Comparison of ENCODE assay signal across 24 cellular contexts in genomic region chr20:41034239-41034638, GRCh38. TPM values are rescaled to one million over a fixed set of nuclear protein-coding genes. Genes with fewer than 3 reads are reported as not detected.
DNase-seq lines count a peak whose midpoint lies in the region; ATAC-seq and TF ChIP-seq lines count a peak whose summit lies in the region.
"Had no signal": no experiment of that assay in that cellular context is flagged by ENCODE, and none has a peak within 500 bp of the region (broad histone marks: within the 10 kb centered on the region; RNA-seq: fewer than 3 reads in every experiment).

No MANE protein-coding gene starts in this region.

- H3K4me3 ChIP-seq in Loucy (ENCODE audit: low read length, poor library complexity, severe bottlenecking) (peak overlapping the region; percentile 87), neuronal stem cell (ENCODE audit: low read length in 2 of 2) (no peak overlapping the region)
- H3K4me3 ChIP-seq: breast epithelium, MG63, SJCRH30, upper lobe of right lung had no signal

- DNase-seq in activated naive CD4-positive, alpha-beta T cell treated with anti-CD3 and anti-CD28 coated beads, Interleukin-2, amount 50 U/mL, for 16 hours, result no peak
- DNase-seq in neuronal stem cell (ENCODE audit: low spot score) (no peak), superior temporal gyrus (ENCODE audit: extremely low spot score) (no peak)
- DNase-seq: activated CD4-positive, alpha-beta T cell treated with anti-CD3 and anti-CD28 coated beads for 36 hours; activated CD8-positive, alpha-beta memory T cell treated with anti-CD3 and anti-CD28 coated beads, Interleukin-2, amount 50 U/mL, for 48 hours; activated naive CD4-positive, alpha-beta T cell treated with Interleukin-2 at 50 U/mL for 16 hours; DMS79 treated with DMSO at 0.1 percent for 48 hours; HCEC 1CT; head of caudate nucleus; MG63; naive B cell; NCI-H1694 treated with DMSO at 0.1 percent for 48 hours; NCI-H345; SJCRH30; stimulated activated naive CD8-positive, alpha-beta T cell treated with anti-CD3 and anti-CD28 coated beads, Interleukin-15, Interleukin-2, amounts not matched to agents 100 U/mL and 50 U/mL, for 24 hours; T1000; upper lobe of right lung had no signal

- no peak overlapping the region for H4K8ac ChIP-seq in neuronal stem cell (ENCODE audit: low read depth, low read length)

- H3K36me3 ChIP-seq in Loucy (ENCODE audit: insufficient read depth, low read length), result 0 out of 2 replicates have a peak, but pooled peaks cover 3% of the 10 kb centered on the region
- peaks cover 0 to 94% of the 10 kb centered on the region in 2 donors for H3K36me3 ChIP-seq in neuronal stem cell (replicated peaks in 1 of 2; ENCODE audit: control insufficient read depth in 2 of 2, insufficient read depth in 2 of 2, low read length in 2 of 2)
- H3K36me3 ChIP-seq: breast epithelium, upper lobe of right lung had no signal

- no peak overlapping the region for H3K4ac ChIP-seq in neuronal stem cell (ENCODE audit: low read length)

- peaks cover 93% of the 10 kb centered on the region for H3K4me1 Mint-ChIP-seq in activated naive CD4-positive, alpha-beta T cell treated with anti-CD3 and anti-CD28 coated beads, Interleukin-2, amount 50 U/mL, for 24 hours
- H3K4me1 Mint-ChIP-seq in brain, result peaks cover 88% of the 10 kb centered on the region

- H4K91ac ChIP-seq in neuronal stem cell (ENCODE audit: low read depth, low read length, poor library complexity), result peak overlapping the region; percentile 64

- no peaks in the 10 kb centered on the region for H3K9me2 ChIP-seq in Loucy (replicated peaks; ENCODE audit: low read depth, low read length)

- no peaks in the 10 kb centered on the region for H3K27me3 Mint-ChIP-seq in activated naive CD4-positive, alpha-beta T cell treated with anti-CD3 and anti-CD28 coated beads, Interleukin-2, amount 50 U/mL, for 24 hours
- peaks cover 9% of the 10 kb centered on the region for H3K27me3 Mint-ChIP-seq in brain
- H3K27me3 Mint-ChIP-seq: activated CD4-positive, alpha-beta T cell treated with anti-CD3 and anti-CD28 coated beads for 36 hours; naive B cell had no signal

- no peak overlapping the region for H2BK15ac ChIP-seq in neuronal stem cell (ENCODE audit: low read length)

- H3K27me3 ChIP-seq in Loucy (ENCODE audit: insufficient read depth, low read length, poor library complexity, severe bottlenecking) (peaks cover 4% of the 10 kb centered on the region), neuronal stem cell (ENCODE audit: control insufficient read depth in 3 of 3, insufficient read depth in 3 of 3, low read depth in 1 of 3, low read length in 3 of 3) (no peaks in the 10 kb centered on the region)
- H3K27me3 ChIP-seq: breast epithelium, MG63, SJCRH30, upper lobe of right lung had no signal

- H3K18ac ChIP-seq in neuronal stem cell (ENCODE audit: low read length), result no peak overlapping the region

- no peak overlapping the region for H3K14ac ChIP-seq in neuronal stem cell (ENCODE audit: low read length)

- peaks cover 27% of the 10 kb centered on the region for H3K36me3 Mint-ChIP-seq in activated naive CD4-positive, alpha-beta T cell treated with anti-CD3 and anti-CD28 coated beads, Interleukin-2, amount 50 U/mL, for 24 hours
- H3K36me3 Mint-ChIP-seq in brain, result peaks cover 78% of the 10 kb centered on the region

- H2AK5ac ChIP-seq in neuronal stem cell (ENCODE audit: low read depth, low read length), result no peak overlapping the region

- peaks cover 99% of the 10 kb centered on the region for H3K79me2 ChIP-seq in Loucy (ENCODE audit: insufficient read depth, low read length)

- no peaks in the 10 kb centered on the region for H3F3A ChIP-seq in Loucy (ENCODE audit: low read depth)

- no peak overlapping the region for H3K27ac Mint-ChIP-seq in activated naive CD4-positive, alpha-beta T cell treated with anti-CD3 and anti-CD28 coated beads, Interleukin-2, amount 50 U/mL, for 24 hours
- peak overlapping the region in 4 of 5 experiments; percentile 1 to 56 (median 19) for H3K27ac Mint-ChIP-seq in brain

- no peak overlapping the region for H2BK120ac ChIP-seq in neuronal stem cell (ENCODE audit: low read depth, low read length)

- peak overlapping the region; percentile 25 for H3K23ac ChIP-seq in neuronal stem cell (ENCODE audit: low read depth, low read length, poor library complexity)

- peak overlapping the region; percentile 31 for H3K4me3 Mint-ChIP-seq in activated naive CD4-positive, alpha-beta T cell treated with anti-CD3 and anti-CD28 coated beads, Interleukin-2, amount 50 U/mL, for 24 hours
- peak overlapping the region in 4 of 5 experiments; percentile 36 to 95 (median 52) for H3K4me3 Mint-ChIP-seq in brain
- H3K4me3 Mint-ChIP-seq: activated CD4-positive, alpha-beta T cell treated with anti-CD3 and anti-CD28 coated beads for 36 hours had no signal

- H2BK12ac ChIP-seq in neuronal stem cell (ENCODE audit: low read length), result no peak overlapping the region

- ATAC-seq in HG02840 (IDR thresholded peaks at IDR 0.05; ENCODE audit: low FRiP score, unreplicated experiment) (no peak), HG03520 (IDR thresholded peaks at IDR 0.05; ENCODE audit: unreplicated experiment) (no peak)
- ATAC-seq: activated CD4-positive, alpha-beta T cell treated with anti-CD3 and anti-CD28 coated beads for 36 hours; stimulated activated naive CD8-positive, alpha-beta T cell treated with anti-CD3 and anti-CD28 coated beads, Interleukin-15, Interleukin-2, amounts not matched to agents 100 U/mL and 50 U/mL, for 24 hours; upper lobe of right lung had no signal

- peaks cover 3% of the 10 kb centered on the region for H3K79me1 ChIP-seq in neuronal stem cell (ENCODE audit: low read depth, low read length)

- H2AFZ ChIP-seq in Loucy (ENCODE audit: low read length) (no peak overlapping the region), neuronal stem cell (ENCODE audit: low read length) (no peak overlapping the region)

- H3K9ac ChIP-seq in Loucy (ENCODE audit: low read depth, low read length, poor library complexity, severe bottlenecking) (no peak overlapping the region), neuronal stem cell (ENCODE audit: low read depth, low read length, poor library complexity) (no peak overlapping the region)

- H3K4me2 ChIP-seq in Loucy (ENCODE audit: low read depth, low read length, poor library complexity, severe bottlenecking), result peak overlapping the region; percentile 94
- H3K4me2 ChIP-seq in neuronal stem cell (ENCODE audit: insufficient read depth, low read length, poor library complexity, severe bottlenecking), result no peak overlapping the region

- H3K4me1 ChIP-seq in Loucy (ENCODE audit: insufficient read depth, low read length, poor library complexity, severe bottlenecking) (peaks cover 83% of the 10 kb centered on the region), neuronal stem cell (ENCODE audit: control insufficient read depth in 2 of 2, insufficient read depth in 1 of 2, low read depth in 1 of 2, low read length in 2 of 2) (peaks cover 14 to 17% of the 10 kb centered on the region in 2 donors)

- 100% methylated on average over 1 to 2 of the region's 3 CpGs for WGBS in neuronal stem cell (ENCODE audit: extremely low coverage in 2 of 2, insufficient read length in 2 of 2, insufficient replicate concordance in 1 of 2), 2 donors

- no peak overlapping the region for H3K27ac ChIP-seq in neuronal stem cell (replicated peaks; ENCODE audit: low read length)
- H3K27ac ChIP-seq: breast epithelium, C4-2B, SJCRH30, upper lobe of right lung had no signal

- H3K9me3 ChIP-seq in Loucy (ENCODE audit: insufficient read depth, low read depth, low read length), result no peaks in the 10 kb centered on the region
- H3K9me3 ChIP-seq in neuronal stem cell (replicated peaks in 1 of 2; ENCODE audit: control insufficient read depth in 2 of 2, insufficient read depth in 1 of 2, low read depth in 1 of 2, low read length in 2 of 2), result peaks cover 0 to 23% of the 10 kb centered on the region in 2 donors
- H3K9me3 ChIP-seq: breast epithelium, MG63, SJCRH30, upper lobe of right lung had no signal

- no peaks in the 10 kb centered on the region for H3K9me3 Mint-ChIP-seq in activated naive CD4-positive, alpha-beta T cell treated with anti-CD3 and anti-CD28 coated beads, Interleukin-2, amount 50 U/mL, for 24 hours
- H3K9me3 Mint-ChIP-seq in brain, result peaks cover 0 to 2% (median 0%) of the 10 kb centered on the region in 5 experiments
- H3K9me3 Mint-ChIP-seq: naive B cell had no signal

- no peak for TF ChIP-seq CTCF in Loucy (conservative IDR thresholded peaks at IDR 0.05; ENCODE audit: low read length)
- no peak for TF ChIP-seq CTCF in brain (conservative IDR thresholded peaks at IDR 0.05)

- H4K20me1 ChIP-seq in Loucy (ENCODE audit: insufficient read depth, low read length, poor library complexity, severe bottlenecking), result peaks cover 93% of the 10 kb centered on the region

- H2BK5ac ChIP-seq in neuronal stem cell (ENCODE audit: low read length), result no peak overlapping the region

RNA-seq across cellular contexts. Expression of gene TOP1, which starts 5.6 kb away (rescaled TPM):
- polyA plus RNA-seq in brain (ENCODE audit: insufficient read depth, low read depth, low replicate concordance), result 57.7 TPM
- 91.4 TPM for polyA plus RNA-seq in neuronal stem cell (2013, experiment 1 of 2)
- 94.9 TPM for polyA plus RNA-seq in neuronal stem cell (2013, experiment 2 of 2)
